In genomic region chr17:17737938-17738894, GRCh38 we compare ENCODE assay signal across 1 cellular context.
TF ChIP-seq lines count a peak whose summit lies in the region.

No MANE protein-coding gene starts in this region.

TF ChIP-seq in GM12878, 131 proteins besides CTCF, POLR2A, EP300 and RAD21 (continued from another document):
- TF ChIP-seq ZBTB4 (CRISPR knock-in tag; IDR thresholded peaks at IDR 0.05) (no peak), ZBTB11 (CRISPR knock-in tag; IDR thresholded peaks at IDR 0.05) (no peak), JUND (IDR thresholded peaks at IDR 0.05; ENCODE audit: low read depth, low read length) (no peak), PML (IDR thresholded peaks at IDR 0.05; ENCODE audit: low read length) (no peak), SP1 (IDR thresholded peaks at IDR 0.05; ENCODE audit: low read depth, low read length) (no peak), TAF1 (IDR thresholded peaks at IDR 0.05; ENCODE audit: borderline replicate concordance, low read depth, low read length) (no peak), RELA (IDR thresholded peaks at IDR 0.05; ENCODE audit: borderline replicate concordance, partially characterized antibody) (no peak), ZNF592 (IDR thresholded peaks at IDR 0.05) (no peak), ZBTB40 (IDR thresholded peaks at IDR 0.05; ENCODE audit: borderline replicate concordance) (no peak), IRF3 (IDR thresholded peaks at IDR 0.05) (no peak), ZNF217 (IDR thresholded peaks at IDR 0.05) (no peak)
